ENCODE assay signal across 1 cellular context in genomic region chr16:81140930-81141780, GRCh38.
TF ChIP-seq lines count a peak whose summit lies in the region.

No MANE protein-coding gene starts in this region.

TF ChIP-seq in HepG2, 621 proteins besides CTCF, POLR2A, EP300 and RAD21 (continued from another document and continues in another):
- TF ChIP-seq NFATC3 (CRISPR knock-in tag; IDR thresholded peaks at IDR 0.05): no peak
- peak; percentile 56; the same call in 1 of the 2 replicates for TF ChIP-seq ZNF800 (CRISPR knock-in tag; IDR thresholded peaks at IDR 0.05)
- peak; percentile 85; the same call in 1 of the 2 replicates for TF ChIP-seq KDM3A (CRISPR knock-in tag; IDR thresholded peaks at IDR 0.05; ENCODE audit: low read depth)
- no peak; the same call in 1 of the 2 replicates for TF ChIP-seq ZNF124 (CRISPR knock-in tag; IDR thresholded peaks at IDR 0.05)
- no peak for TF ChIP-seq HES4 (CRISPR knock-in tag; IDR thresholded peaks at IDR 0.05; ENCODE audit: borderline replicate concordance)
- TF ChIP-seq KMT2B (CRISPR knock-in tag; IDR thresholded peaks at IDR 0.05): 0 out of 2 replicates have a peak, but pooled peaks have one; percentile 37
- TF ChIP-seq MXD1 (CRISPR knock-in tag; IDR thresholded peaks at IDR 0.05): peak; percentile 85
- no peak for TF ChIP-seq MZF1 (CRISPR knock-in tag; IDR thresholded peaks at IDR 0.05; ENCODE audit: borderline replicate concordance)
- TF ChIP-seq ADNP (CRISPR knock-in tag; IDR thresholded peaks at IDR 0.05): peak; percentile 61
- TF ChIP-seq HNF1A (IDR thresholded peaks at IDR 0.05; ENCODE audit: low read depth): no peak
- no peak for TF ChIP-seq HNF1A (CRISPR knock-in tag; IDR thresholded peaks at IDR 0.05; ENCODE audit: borderline replicate concordance)
- peak; percentile 50; the same call in 1 of the 2 replicates for TF ChIP-seq ZNF543 (CRISPR knock-in tag; IDR thresholded peaks at IDR 0.05)
- TF ChIP-seq ZSCAN12 (CRISPR knock-in tag; IDR thresholded peaks at IDR 0.05): no peak
- TF ChIP-seq TFDP1 (CRISPR knock-in tag; IDR thresholded peaks at IDR 0.05; ENCODE audit: borderline replicate concordance): peak; percentile 44; the same call in 1 of the 2 replicates
- TF ChIP-seq ZFP90 (CRISPR knock-in tag; IDR thresholded peaks at IDR 0.05; ENCODE audit: borderline replicate concordance): no peak
- no peak for TF ChIP-seq ZNF234 (CRISPR knock-in tag; conservative IDR thresholded peaks at IDR 0.05)
- no peak for TF ChIP-seq TBL1XR1 (IDR thresholded peaks at IDR 0.05; ENCODE audit: borderline replicate concordance, low read length, partially characterized antibody)
- TF ChIP-seq CENPX (CRISPR knock-in tag; IDR thresholded peaks at IDR 0.05): no peak
- peak; percentile 63 for TF ChIP-seq HDAC1 (CRISPR knock-in tag; IDR thresholded peaks at IDR 0.05)
- no peak for TF ChIP-seq ZNF746 (CRISPR knock-in tag; IDR thresholded peaks at IDR 0.05)
- peak; percentile 69; the same call in 1 of the 2 replicates for TF ChIP-seq ZNF3 (CRISPR knock-in tag; IDR thresholded peaks at IDR 0.05)
- peak; percentile 81 for TF ChIP-seq ZNF556 (CRISPR knock-in tag; IDR thresholded peaks at IDR 0.05; ENCODE audit: borderline replicate concordance)
- 0 out of 2 replicates have a peak, but pooled peaks have one; percentile 23 for TF ChIP-seq ZNF451 (CRISPR knock-in tag; IDR thresholded peaks at IDR 0.05)
- no peak for TF ChIP-seq SOX13 (IDR thresholded peaks at IDR 0.05)
- TF ChIP-seq SOX13 (CRISPR knock-in tag; conservative IDR thresholded peaks at IDR 0.05 in 1 of 2, IDR thresholded peaks at IDR 0.05 in 1 of 2): peak in 1 of 2 experiments; percentile 28; a peak in 1 of 4 replicates
- TF ChIP-seq HDAC6 (IDR thresholded peaks at IDR 0.05; ENCODE audit: low read depth, low read length): no peak
- TF ChIP-seq SMARCE1 (IDR thresholded peaks at IDR 0.05; ENCODE audit: borderline replicate concordance): no peak
- peak; percentile 89 for TF ChIP-seq MAX (IDR thresholded peaks at IDR 0.05)
- TF ChIP-seq ZNF547 (CRISPR knock-in tag; IDR thresholded peaks at IDR 0.05): peak; percentile 70; the same call in 1 of the 2 replicates
- peak; percentile 52 for TF ChIP-seq STAG1 (CRISPR knock-in tag; IDR thresholded peaks at IDR 0.05)
- TF ChIP-seq NR2F1 (CRISPR knock-in tag; IDR thresholded peaks at IDR 0.05): no peak
- TF ChIP-seq ZNF225 (CRISPR knock-in tag; IDR thresholded peaks at IDR 0.05): peak; percentile 91
- no peak for TF ChIP-seq GZF1 (CRISPR knock-in tag; IDR thresholded peaks at IDR 0.05)
- TF ChIP-seq ZMYM2 (CRISPR knock-in tag; IDR thresholded peaks at IDR 0.05): peak; percentile 15; the same call in 1 of the 2 replicates
- TF ChIP-seq HIVEP1 (CRISPR knock-in tag; IDR thresholded peaks at IDR 0.05): peak; percentile 69; the same call in 1 of the 2 replicates
- TF ChIP-seq BRF2 (CRISPR knock-in tag; IDR thresholded peaks at IDR 0.05): no peak
- TF ChIP-seq SUZ12 (IDR thresholded peaks at IDR 0.05; ENCODE audit: low read depth, low read length): no peak
- no peak for TF ChIP-seq RFX1 (IDR thresholded peaks at IDR 0.05)
- no peak for TF ChIP-seq ZKSCAN1 (IDR thresholded peaks at IDR 0.05; ENCODE audit: low read length)
- peak; percentile 83 for TF ChIP-seq UBTF (CRISPR knock-in tag; IDR thresholded peaks at IDR 0.05)
- no peak for TF ChIP-seq ZNF788 (CRISPR knock-in tag; IDR thresholded peaks at IDR 0.05; ENCODE audit: borderline replicate concordance)
- TF ChIP-seq SKIL (CRISPR knock-in tag; IDR thresholded peaks at IDR 0.05; ENCODE audit: borderline replicate concordance): no peak
- TF ChIP-seq ZBTB8A (CRISPR knock-in tag; IDR thresholded peaks at IDR 0.05; ENCODE audit: borderline replicate concordance, low read depth): no peak
- no peak for TF ChIP-seq BHLHE40 (IDR thresholded peaks at IDR 0.05; ENCODE audit: low read length)
- no peak for TF ChIP-seq ZNF784 (CRISPR knock-in tag; IDR thresholded peaks at IDR 0.05; ENCODE audit: borderline replicate concordance)
- TF ChIP-seq ZMYM4 (CRISPR knock-in tag; IDR thresholded peaks at IDR 0.05): peak; percentile 58; the same call in 1 of the 2 replicates
- TF ChIP-seq ZNF616 (CRISPR knock-in tag; IDR thresholded peaks at IDR 0.05; ENCODE audit: low read depth): peak; percentile 64; the same call in 1 of the 2 replicates
- TF ChIP-seq MEIS2 (CRISPR knock-in tag; IDR thresholded peaks at IDR 0.05): no peak
- TF ChIP-seq CREBL2 (CRISPR knock-in tag; IDR thresholded peaks at IDR 0.05; ENCODE audit: borderline replicate concordance): 0 out of 2 replicates have a peak, but pooled peaks have one; percentile 60
- 0 out of 2 replicates have a peak, but pooled peaks have one; percentile 9 for TF ChIP-seq SP4 (CRISPR knock-in tag; IDR thresholded peaks at IDR 0.05)
- no peak; the same call in 1 of the 2 replicates for TF ChIP-seq ZNF281 (CRISPR knock-in tag; IDR thresholded peaks at IDR 0.05; ENCODE audit: borderline replicate concordance)
